ENCODE assay signal across 11 cellular contexts in the genomic region with DNA sequence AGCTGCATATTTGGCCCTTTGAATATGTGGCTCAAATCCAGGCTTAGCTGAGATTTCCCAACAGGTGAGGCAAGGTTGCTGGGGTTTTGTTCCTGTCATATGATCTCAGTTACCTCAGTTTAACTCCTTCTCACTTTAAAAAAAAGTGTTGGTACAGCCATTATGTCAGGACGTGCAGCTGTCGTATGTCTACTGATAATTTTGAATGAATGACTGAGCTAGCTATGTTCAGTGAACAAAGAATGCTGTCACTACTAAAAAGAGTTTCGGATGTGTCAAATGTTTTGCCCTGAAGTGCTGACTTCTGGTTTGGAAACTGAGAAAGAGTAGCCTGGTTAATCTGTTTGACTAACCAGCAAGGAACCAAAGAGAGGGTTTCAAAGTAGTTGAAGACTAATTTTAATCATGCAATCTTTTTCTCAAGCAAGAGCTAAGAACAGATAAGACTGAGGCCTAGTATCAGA.
DNase-seq lines count a peak whose midpoint lies in the region; ATAC-seq lines count a peak whose summit lies in the region.
"Had no signal": no experiment of that assay in that cellular context is flagged by ENCODE, and none has a peak within 500 bp of the region (broad histone marks: within the 10 kb centered on the region; RNA-seq: fewer than 3 reads in every experiment).

No MANE protein-coding gene starts in this region.

- peak; percentile 78 for ATAC-seq in GM18861 (IDR thresholded peaks at IDR 0.05; ENCODE audit: unreplicated experiment)
- ATAC-seq in GM21367 (IDR thresholded peaks at IDR 0.05; ENCODE audit: unreplicated experiment), result peak; percentile 71
- ATAC-seq in HG02981 (IDR thresholded peaks at IDR 0.05; ENCODE audit: unreplicated experiment), result peak; percentile 84

- DNase-seq in RPMI8226 (peak; percentile 47), DMS 273 treated with DMSO at 0.1 percent for 48 hours (lab: John Stamatoyannopoulos, UW) (no peak), NOMO-1 treated with DMSO at 0.1 percent for 48 hours (lab: John Stamatoyannopoulos, UW; ENCODE audit: unreplicated experiment) (no peak), putamen (ENCODE audit: low spot score) (no peak)
- no peak for DNase-seq in central memory CD4-positive, alpha-beta T cell
- DNase-seq: activated gamma-delta T cell; NCI-H2107; stimulated activated naive CD4-positive, alpha-beta T cell treated with Interleukin-2 at 50 U/mL for 16 hours had no signal
